In genomic region chr2:223944166-223944703, GRCh38 we compare ENCODE assay signal across 1 cellular context.
TF ChIP-seq lines count a peak whose summit lies in the region.

No MANE protein-coding gene starts in this region.

TF ChIP-seq in HepG2, 621 proteins besides CTCF, POLR2A, EP300 and RAD21 (continued from another document and continues in another):
- TF ChIP-seq ATF6 (CRISPR knock-in tag; conservative IDR thresholded peaks at IDR 0.05) (no peak), CBX2 (IDR thresholded peaks at IDR 0.05; ENCODE audit: low read depth, low read length) (no peak), CBX2 (CRISPR knock-in tag; IDR thresholded peaks at IDR 0.05; ENCODE audit: low read depth) (0 out of 2 replicates have a peak, but pooled peaks have one; percentile 65), NR2C2 (CRISPR knock-in tag; IDR thresholded peaks at IDR 0.05; ENCODE audit: borderline replicate concordance) (no peak), ZNF205 (CRISPR knock-in tag; IDR thresholded peaks at IDR 0.05) (peak; percentile 68; the same call in 1 of the 2 replicates), ZNF224 (CRISPR knock-in tag; IDR thresholded peaks at IDR 0.05) (peak; percentile 82; the same call in 1 of the 2 replicates), MXD4 (CRISPR knock-in tag; IDR thresholded peaks at IDR 0.05) (no peak), HMG20B (CRISPR knock-in tag; conservative IDR thresholded peaks at IDR 0.05) (no peak), NAIF1 (CRISPR knock-in tag; IDR thresholded peaks at IDR 0.05; ENCODE audit: borderline replicate concordance) (no peak), ZNF749 (CRISPR knock-in tag; IDR thresholded peaks at IDR 0.05; ENCODE audit: borderline replicate concordance) (no peak), GZF1 (CRISPR knock-in tag; IDR thresholded peaks at IDR 0.05) (peak; percentile 97), NFKB2 (CRISPR knock-in tag; IDR thresholded peaks at IDR 0.05; ENCODE audit: borderline replicate concordance) (no peak), MYC (CRISPR knock-in tag; IDR thresholded peaks at IDR 0.05; ENCODE audit: borderline replicate concordance) (no peak; the same call in 1 of the 2 replicates), ZSCAN30 (CRISPR knock-in tag; IDR thresholded peaks at IDR 0.05) (no peak), DR1 (CRISPR knock-in tag; IDR thresholded peaks at IDR 0.05) (peak; percentile 47; the same call in 1 of the 2 replicates), ZBTB1 (CRISPR knock-in tag; IDR thresholded peaks at IDR 0.05; ENCODE audit: borderline replicate concordance) (no peak), ARHGAP35 (CRISPR knock-in tag; IDR thresholded peaks at IDR 0.05; ENCODE audit: borderline replicate concordance) (peak; percentile 69; the same call in 1 of the 2 replicates), TCF7 (IDR thresholded peaks at IDR 0.05; ENCODE audit: low read depth) (no peak), KAT7 (CRISPR knock-in tag; IDR thresholded peaks at IDR 0.05; ENCODE audit: borderline replicate concordance) (no peak; the same call in 1 of the 2 replicates), NFYB (CRISPR knock-in tag; IDR thresholded peaks at IDR 0.05) (peak; percentile 49), HNRNPLL (IDR thresholded peaks at IDR 0.05; ENCODE audit: low read depth, low read length, poor library complexity, severe bottlenecking) (peak; percentile 83), ZNF337 (CRISPR knock-in tag; IDR thresholded peaks at IDR 0.05; ENCODE audit: borderline replicate concordance, low read depth) (no peak), KLF16 (CRISPR knock-in tag; IDR thresholded peaks at IDR 0.05) (no peak), TAF15 (IDR thresholded peaks at IDR 0.05; ENCODE audit: low read depth, low read length, poor library complexity, severe bottlenecking) (no peak), KMT2B (CRISPR knock-in tag; IDR thresholded peaks at IDR 0.05) (peak; percentile 56; the same call in 1 of the 2 replicates), TBP (CRISPR knock-in tag; IDR thresholded peaks at IDR 0.05) (no peak), PITX1 (CRISPR knock-in tag; IDR thresholded peaks at IDR 0.05) (no peak), KDM5B (CRISPR knock-in tag; IDR thresholded peaks at IDR 0.05; ENCODE audit: borderline replicate concordance) (no peak; the same call in 1 of the 2 replicates), MAFG (CRISPR knock-in tag; IDR thresholded peaks at IDR 0.05) (no peak), TBX2 (CRISPR knock-in tag; IDR thresholded peaks at IDR 0.05; ENCODE audit: borderline replicate concordance) (no peak), THAP11 (CRISPR knock-in tag; IDR thresholded peaks at IDR 0.05) (peak; percentile 26; the same call in 1 of the 2 replicates), AHR (CRISPR knock-in tag; IDR thresholded peaks at IDR 0.05) (no peak), ZNF572 (CRISPR knock-in tag; IDR thresholded peaks at IDR 0.05) (no peak; the same call in 1 of the 2 replicates), E2F5 (CRISPR knock-in tag; conservative IDR thresholded peaks at IDR 0.05) (peak; percentile 75; the same call in 1 of the 2 replicates), ZSCAN21 (CRISPR knock-in tag; IDR thresholded peaks at IDR 0.05; ENCODE audit: borderline replicate concordance) (peak; percentile 84)
- TF ChIP-seq, protein P1, sequence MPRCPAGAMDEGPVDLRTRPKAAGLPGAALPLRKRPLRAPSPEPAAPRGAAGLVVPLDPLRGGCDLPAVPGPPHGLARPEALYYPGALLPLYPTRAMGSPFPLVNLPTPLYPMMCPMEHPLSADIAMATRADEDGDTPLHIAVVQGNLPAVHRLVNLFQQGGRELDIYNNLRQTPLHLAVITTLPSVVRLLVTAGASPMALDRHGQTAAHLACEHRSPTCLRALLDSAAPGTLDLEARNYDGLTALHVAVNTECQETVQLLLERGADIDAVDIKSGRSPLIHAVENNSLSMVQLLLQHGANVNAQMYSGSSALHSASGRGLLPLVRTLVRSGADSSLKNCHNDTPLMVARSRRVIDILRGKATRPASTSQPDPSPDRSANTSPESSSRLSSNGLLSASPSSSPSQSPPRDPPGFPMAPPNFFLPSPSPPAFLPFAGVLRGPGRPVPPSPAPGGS (CRISPR knock-in tag; IDR thresholded peaks at IDR 0.05), result no peak
- TF ChIP-seq, protein P2, sequence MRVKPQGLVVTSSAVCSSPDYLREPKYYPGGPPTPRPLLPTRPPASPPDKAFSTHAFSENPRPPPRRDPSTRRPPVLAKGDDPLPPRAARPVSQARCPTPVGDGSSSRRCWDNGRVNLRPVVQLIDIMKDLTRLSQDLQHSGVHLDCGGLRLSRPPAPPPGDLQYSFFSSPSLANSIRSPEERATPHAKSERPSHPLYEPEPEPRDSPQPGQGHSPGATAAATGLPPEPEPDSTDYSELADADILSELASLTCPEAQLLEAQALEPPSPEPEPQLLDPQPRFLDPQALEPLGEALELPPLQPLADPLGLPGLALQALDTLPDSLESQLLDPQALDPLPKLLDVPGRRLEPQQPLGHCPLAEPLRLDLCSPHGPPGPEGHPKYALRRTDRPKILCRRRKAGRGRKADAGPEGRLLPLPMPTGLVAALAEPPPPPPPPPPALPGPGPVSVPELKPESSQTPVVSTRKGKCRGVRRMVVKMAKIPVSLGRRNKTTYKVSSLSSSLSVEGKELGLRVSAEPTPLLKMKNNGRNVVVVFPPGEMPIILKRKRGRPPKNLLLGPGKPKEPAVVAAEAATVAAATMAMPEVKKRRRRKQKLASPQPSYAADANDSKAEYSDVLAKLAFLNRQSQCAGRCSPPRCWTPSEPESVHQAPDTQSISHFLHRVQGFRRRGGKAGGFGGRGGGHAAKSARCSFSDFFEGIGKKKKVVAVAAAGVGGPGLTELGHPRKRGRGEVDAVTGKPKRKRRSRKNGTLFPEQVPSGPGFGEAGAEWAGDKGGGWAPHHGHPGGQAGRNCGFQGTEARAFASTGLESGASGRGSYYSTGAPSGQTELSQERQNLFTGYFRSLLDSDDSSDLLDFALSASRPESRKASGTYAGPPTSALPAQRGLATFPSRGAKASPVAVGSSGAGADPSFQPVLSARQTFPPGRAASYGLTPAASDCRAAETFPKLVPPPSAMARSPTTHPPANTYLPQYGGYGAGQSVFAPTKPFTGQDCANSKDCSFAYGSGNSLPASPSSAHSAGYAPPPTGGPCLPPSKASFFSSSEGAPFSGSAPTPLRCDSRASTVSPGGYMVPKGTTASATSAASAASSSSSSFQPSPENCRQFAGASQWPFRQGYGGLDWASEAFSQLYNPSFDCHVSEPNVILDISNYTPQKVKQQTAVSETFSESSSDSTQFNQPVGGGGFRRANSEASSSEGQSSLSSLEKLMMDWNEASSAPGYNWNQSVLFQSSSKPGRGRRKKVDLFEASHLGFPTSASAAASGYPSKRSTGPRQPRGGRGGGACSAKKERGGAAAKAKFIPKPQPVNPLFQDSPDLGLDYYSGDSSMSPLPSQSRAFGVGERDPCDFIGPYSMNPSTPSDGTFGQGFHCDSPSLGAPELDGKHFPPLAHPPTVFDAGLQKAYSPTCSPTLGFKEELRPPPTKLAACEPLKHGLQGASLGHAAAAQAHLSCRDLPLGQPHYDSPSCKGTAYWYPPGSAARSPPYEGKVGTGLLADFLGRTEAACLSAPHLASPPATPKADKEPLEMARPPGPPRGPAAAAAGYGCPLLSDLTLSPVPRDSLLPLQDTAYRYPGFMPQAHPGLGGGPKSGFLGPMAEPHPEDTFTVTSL (CRISPR knock-in tag; IDR thresholded peaks at IDR 0.05; ENCODE audit: borderline replicate concordance), result peak; percentile 56; the same call in 1 of the 2 replicates
- TF ChIP-seq, protein P3, sequence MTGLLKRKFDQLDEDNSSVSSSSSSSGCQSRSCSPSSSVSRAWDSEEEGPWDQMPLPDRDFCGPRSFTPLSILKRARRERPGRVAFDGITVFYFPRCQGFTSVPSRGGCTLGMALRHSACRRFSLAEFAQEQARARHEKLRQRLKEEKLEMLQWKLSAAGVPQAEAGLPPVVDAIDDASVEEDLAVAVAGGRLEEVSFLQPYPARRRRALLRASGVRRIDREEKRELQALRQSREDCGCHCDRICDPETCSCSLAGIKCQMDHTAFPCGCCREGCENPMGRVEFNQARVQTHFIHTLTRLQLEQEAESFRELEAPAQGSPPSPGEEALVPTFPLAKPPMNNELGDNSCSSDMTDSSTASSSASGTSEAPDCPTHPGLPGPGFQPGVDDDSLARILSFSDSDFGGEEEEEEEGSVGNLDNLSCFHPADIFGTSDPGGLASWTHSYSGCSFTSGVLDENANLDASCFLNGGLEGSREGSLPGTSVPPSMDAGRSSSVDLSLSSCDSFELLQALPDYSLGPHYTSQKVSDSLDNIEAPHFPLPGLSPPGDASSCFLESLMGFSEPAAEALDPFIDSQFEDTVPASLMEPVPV (CRISPR knock-in tag; IDR thresholded peaks at IDR 0.05), result 0 out of 2 replicates have a peak, but pooled peaks have one; percentile 25
- TF ChIP-seq, protein P4, sequence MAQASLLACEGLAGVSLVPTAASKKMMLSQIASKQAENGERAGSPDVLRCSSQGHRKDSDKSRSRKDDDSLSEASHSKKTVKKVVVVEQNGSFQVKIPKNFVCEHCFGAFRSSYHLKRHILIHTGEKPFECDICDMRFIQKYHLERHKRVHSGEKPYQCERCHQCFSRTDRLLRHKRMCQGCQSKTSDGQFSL (CRISPR knock-in tag; IDR thresholded peaks at IDR 0.05), result no peak
- TF ChIP-seq, protein P5, sequence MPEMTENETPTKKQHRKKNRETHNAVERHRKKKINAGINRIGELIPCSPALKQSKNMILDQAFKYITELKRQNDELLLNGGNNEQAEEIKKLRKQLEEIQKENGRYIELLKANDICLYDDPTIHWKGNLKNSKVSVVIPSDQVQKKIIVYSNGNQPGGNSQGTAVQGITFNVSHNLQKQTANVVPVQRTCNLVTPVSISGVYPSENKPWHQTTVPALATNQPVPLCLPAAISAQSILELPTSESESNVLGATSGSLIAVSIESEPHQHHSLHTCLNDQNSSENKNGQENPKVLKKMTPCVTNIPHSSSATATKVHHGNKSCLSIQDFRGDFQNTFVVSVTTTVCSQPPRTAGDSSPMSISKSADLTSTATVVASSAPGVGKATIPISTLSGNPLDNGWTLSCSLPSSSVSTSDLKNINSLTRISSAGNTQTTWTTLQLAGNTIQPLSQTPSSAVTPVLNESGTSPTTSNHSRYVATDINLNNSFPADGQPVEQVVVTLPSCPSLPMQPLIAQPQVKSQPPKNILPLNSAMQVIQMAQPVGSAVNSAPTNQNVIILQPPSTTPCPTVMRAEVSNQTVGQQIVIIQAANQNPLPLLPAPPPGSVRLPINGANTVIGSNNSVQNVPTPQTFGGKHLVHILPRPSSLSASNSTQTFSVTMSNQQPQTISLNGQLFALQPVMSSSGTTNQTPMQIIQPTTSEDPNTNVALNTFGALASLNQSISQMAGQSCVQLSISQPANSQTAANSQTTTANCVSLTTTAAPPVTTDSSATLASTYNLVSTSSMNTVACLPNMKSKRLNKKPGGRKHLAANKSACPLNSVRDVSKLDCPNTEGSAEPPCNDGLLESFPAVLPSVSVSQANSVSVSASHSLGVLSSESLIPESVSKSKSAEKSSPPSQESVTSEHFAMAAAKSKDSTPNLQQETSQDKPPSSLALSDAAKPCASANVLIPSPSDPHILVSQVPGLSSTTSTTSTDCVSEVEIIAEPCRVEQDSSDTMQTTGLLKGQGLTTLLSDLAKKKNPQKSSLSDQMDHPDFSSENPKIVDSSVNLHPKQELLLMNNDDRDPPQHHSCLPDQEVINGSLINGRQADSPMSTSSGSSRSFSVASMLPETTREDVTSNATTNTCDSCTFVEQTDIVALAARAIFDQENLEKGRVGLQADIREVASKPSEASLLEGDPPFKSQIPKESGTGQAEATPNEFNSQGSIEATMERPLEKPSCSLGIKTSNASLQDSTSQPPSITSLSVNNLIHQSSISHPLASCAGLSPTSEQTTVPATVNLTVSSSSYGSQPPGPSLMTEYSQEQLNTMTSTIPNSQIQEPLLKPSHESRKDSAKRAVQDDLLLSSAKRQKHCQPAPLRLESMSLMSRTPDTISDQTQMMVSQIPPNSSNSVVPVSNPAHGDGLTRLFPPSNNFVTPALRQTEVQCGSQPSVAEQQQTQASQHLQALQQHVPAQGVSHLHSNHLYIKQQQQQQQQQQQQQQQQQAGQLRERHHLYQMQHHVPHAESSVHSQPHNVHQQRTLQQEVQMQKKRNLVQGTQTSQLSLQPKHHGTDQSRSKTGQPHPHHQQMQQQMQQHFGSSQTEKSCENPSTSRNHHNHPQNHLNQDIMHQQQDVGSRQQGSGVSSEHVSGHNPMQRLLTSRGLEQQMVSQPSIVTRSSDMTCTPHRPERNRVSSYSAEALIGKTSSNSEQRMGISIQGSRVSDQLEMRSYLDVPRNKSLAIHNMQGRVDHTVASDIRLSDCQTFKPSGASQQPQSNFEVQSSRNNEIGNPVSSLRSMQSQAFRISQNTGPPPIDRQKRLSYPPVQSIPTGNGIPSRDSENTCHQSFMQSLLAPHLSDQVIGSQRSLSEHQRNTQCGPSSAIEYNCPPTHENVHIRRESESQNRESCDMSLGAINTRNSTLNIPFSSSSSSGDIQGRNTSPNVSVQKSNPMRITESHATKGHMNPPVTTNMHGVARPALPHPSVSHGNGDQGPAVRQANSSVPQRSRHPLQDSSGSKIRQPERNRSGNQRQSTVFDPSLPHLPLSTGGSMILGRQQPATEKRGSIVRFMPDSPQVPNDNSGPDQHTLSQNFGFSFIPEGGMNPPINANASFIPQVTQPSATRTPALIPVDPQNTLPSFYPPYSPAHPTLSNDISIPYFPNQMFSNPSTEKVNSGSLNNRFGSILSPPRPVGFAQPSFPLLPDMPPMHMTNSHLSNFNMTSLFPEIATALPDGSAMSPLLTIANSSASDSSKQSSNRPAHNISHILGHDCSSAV (CRISPR knock-in tag; IDR thresholded peaks at IDR 0.05; ENCODE audit: borderline replicate concordance), result no peak
